In the genomic region with DNA sequence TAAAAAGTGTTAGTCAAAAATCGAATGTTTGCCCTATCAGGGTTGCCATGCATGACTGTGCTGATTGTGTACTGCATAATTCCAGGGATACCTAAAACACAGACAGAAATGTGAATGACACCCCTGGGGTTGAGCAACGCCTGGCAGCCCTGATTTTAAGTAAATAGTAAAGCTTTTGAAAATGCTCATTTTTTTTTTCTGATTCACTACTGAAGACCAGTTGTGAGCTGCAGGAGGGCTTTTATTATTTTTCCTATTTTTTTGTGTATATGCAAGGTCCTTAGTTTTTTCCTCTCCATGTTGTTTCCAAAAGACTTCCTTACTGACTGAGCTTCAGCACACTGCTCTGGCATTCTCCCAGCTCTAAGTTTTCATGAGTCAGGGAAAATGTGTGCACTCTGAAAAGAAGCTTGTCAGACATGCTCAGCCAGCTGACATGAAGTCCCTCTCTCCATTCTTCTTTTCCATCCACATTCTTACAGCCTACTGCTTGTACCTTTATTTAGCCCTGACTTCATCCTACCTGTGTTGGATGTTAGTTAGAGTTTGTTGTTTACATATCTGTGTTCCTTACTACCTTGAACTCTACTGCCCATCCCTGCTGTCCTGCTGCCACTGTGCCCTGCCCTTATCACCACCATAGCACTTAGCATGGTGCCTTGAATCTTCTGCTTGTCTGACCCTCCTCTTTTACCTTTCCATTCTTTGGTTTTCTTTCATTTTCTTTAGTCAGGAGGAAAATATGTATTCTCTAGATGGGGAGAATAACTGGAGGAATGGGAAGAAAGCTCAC, we compare ENCODE assay signal across 10 cellular contexts.
A peak's percentile ranks its signal among the peaks of the same experiment; 100 is the strongest.
DNase-seq lines count a peak whose midpoint lies in the region; ATAC-seq, FAIRE-seq and TF ChIP-seq lines count a peak whose summit lies in the region.
"Had no signal": no experiment of that assay in that cellular context is flagged by ENCODE, and none has a peak within 500 bp of the region (broad histone marks: within the 10 kb centered on the region; RNA-seq: fewer than 3 reads in every experiment).

No MANE protein-coding gene starts in this region.

- H3K36me3 Mint-ChIP-seq in MCF 10A (ENCODE audit: insufficient read depth, unreplicated experiment) = no peaks in the 10 kb centered on the region
- H3K36me3 Mint-ChIP-seq in activated T-helper 17 cell treated with anti-CD3 and anti-CD28 coated beads, Interleukin-2, amount 50 U/mL, for 72 hours (ENCODE audit: low read depth) = no peaks in the 10 kb centered on the region

- no peaks in the 10 kb centered on the region for H3K9me3 Mint-ChIP-seq in MCF 10A (ENCODE audit: unreplicated experiment)
- no peaks in the 10 kb centered on the region for H3K9me3 Mint-ChIP-seq in activated T-helper 17 cell treated with anti-CD3 and anti-CD28 coated beads, Interleukin-2, amount 50 U/mL, for 72 hours

- in situ Hi-C loops in HAP-1 (cut with MboI; ENCODE audit: low sequenced_read_pairs) = no loop called here

- H3K27ac ChIP-seq in breast epithelium = no peak overlapping the region

- POLR2A ChIA-PET in MCF 10A (lab: Yijun Ruan, JAX) = interaction anchor here (0.6 to 1.5 kb wide), 8 partner anchors 13 to 357 kb away, joined by 3 to 4 read pairs (median 4); no protein-coding TSS in a partner anchor

- no peaks in the 10 kb centered on the region for H3K36me3 ChIP-seq in breast epithelium
- no peaks in the 10 kb centered on the region for H3K36me3 ChIP-seq in HAP-1 (replicated peaks)

- H3K4me1 ChIP-seq in breast epithelium = no peaks in the 10 kb centered on the region
- no peaks in the 10 kb centered on the region for H3K4me1 ChIP-seq in HAP-1

- no peaks in the 10 kb centered on the region for H3K9me3 ChIP-seq in breast epithelium
- no peaks in the 10 kb centered on the region for H3K9me3 ChIP-seq in HAP-1

- BruUV-seq in MCF 10A (replicated peaks; lab: Mats Ljungman, UMichigan) = no TSS peak

- no peak for TF ChIP-seq CTCF in MCF 10A (IDR thresholded peaks at IDR 0.05; ENCODE audit: unreplicated experiment)
- no peak for TF ChIP-seq CTCF in breast epithelium (IDR thresholded peaks at IDR 0.05)

- H3K27me3 Mint-ChIP-seq in MCF 10A (ENCODE audit: insufficient read depth, unreplicated experiment) = no peaks in the 10 kb centered on the region
- no peaks in the 10 kb centered on the region for H3K27me3 Mint-ChIP-seq in activated T-helper 17 cell treated with anti-CD3 and anti-CD28 coated beads, Interleukin-2, amount 50 U/mL, for 72 hours

- no peak for TF ChIP-seq POLR2A in breast epithelium (IDR thresholded peaks at IDR 0.05)

- DNase-seq in MCF 10A (ENCODE audit: unreplicated experiment) (peak; percentile 65), breast epithelium (ENCODE audit: low spot score in 2 of 2) (no peak), iris pigment epithelial cell (ENCODE audit: low read depth) (peak; percentile 91), urothelium cell line (ENCODE audit: low spot score) (peak; percentile 30), HAP-1 (ENCODE audit: low spot score in 2 of 2) (no peak)
- DNase-seq: activated T-cell treated with anti-CD3 and anti-CD28 coated beads for 4 hours, kidney had no signal

- peak; percentile 52 for ATAC-seq in activated T-helper 17 cell treated with anti-CD3 and anti-CD28 coated beads, Interleukin-2, amount 50 U/mL, for 72 hours (replicated peaks)
- no peak for ATAC-seq in HG03439 (IDR thresholded peaks at IDR 0.05; ENCODE audit: unreplicated experiment)
- no peak for ATAC-seq in GM18867 (IDR thresholded peaks at IDR 0.05; ENCODE audit: unreplicated experiment)

- CTCF ChIA-PET in MCF 10A (lab: Yijun Ruan, JAX) = interaction anchor here (0.7 to 1.0 kb wide), 3 partner anchors 24 to 40 kb away, joined by 3 to 4 read pairs (median 4); no protein-coding TSS in a partner anchor

- H3K4me3 Mint-ChIP-seq in MCF 10A (ENCODE audit: unreplicated experiment) = no peak overlapping the region
- H3K4me3 Mint-ChIP-seq in activated T-helper 17 cell treated with anti-CD3 and anti-CD28 coated beads, Interleukin-2, amount 50 U/mL, for 72 hours = peak overlapping the region; percentile 63

- H3K4me3 ChIP-seq in breast epithelium (no peak overlapping the region), HAP-1 (no peak overlapping the region)

- peaks cover 8% of the 10 kb centered on the region for H3K4me1 Mint-ChIP-seq in MCF 10A (ENCODE audit: insufficient read depth, unreplicated experiment)
- peaks cover 32% of the 10 kb centered on the region for H3K4me1 Mint-ChIP-seq in activated T-helper 17 cell treated with anti-CD3 and anti-CD28 coated beads, Interleukin-2, amount 50 U/mL, for 72 hours

- intact Hi-C loops in MCF 10A (cut with micrococcal nuclease) (no loop called here), breast epithelium (cut with DNase I; ENCODE audit: low total_unique reads) (no loop called here)

- H3K27ac Mint-ChIP-seq in MCF 10A (ENCODE audit: low read depth, unreplicated experiment) = peak overlapping the region; percentile 2
- peak overlapping the region; percentile 99 for H3K27ac Mint-ChIP-seq in activated T-helper 17 cell treated with anti-CD3 and anti-CD28 coated beads, Interleukin-2, amount 50 U/mL, for 72 hours

- peak; percentile 75 for FAIRE-seq in urothelium cell line (lab: Jason Lieb, UNC)

- no peaks in the 10 kb centered on the region for H3K27me3 ChIP-seq in breast epithelium
- H3K27me3 ChIP-seq in HAP-1 (ENCODE audit: low read depth) = peaks cover 29% of the 10 kb centered on the region

Comparison
In these comparisons a context has a peak if more than half of its experiments do, and no peak if none do; other contexts are left out.
1. DNase-seq: peak in MCF 10A (single experiment), iris pigment epithelial cell (single experiment) and urothelium cell line (single experiment); none in breast epithelium (0 of 2) and HAP-1 (0 of 2).